Comparison of ENCODE assay signal across 10 cellular contexts in the genomic region with DNA sequence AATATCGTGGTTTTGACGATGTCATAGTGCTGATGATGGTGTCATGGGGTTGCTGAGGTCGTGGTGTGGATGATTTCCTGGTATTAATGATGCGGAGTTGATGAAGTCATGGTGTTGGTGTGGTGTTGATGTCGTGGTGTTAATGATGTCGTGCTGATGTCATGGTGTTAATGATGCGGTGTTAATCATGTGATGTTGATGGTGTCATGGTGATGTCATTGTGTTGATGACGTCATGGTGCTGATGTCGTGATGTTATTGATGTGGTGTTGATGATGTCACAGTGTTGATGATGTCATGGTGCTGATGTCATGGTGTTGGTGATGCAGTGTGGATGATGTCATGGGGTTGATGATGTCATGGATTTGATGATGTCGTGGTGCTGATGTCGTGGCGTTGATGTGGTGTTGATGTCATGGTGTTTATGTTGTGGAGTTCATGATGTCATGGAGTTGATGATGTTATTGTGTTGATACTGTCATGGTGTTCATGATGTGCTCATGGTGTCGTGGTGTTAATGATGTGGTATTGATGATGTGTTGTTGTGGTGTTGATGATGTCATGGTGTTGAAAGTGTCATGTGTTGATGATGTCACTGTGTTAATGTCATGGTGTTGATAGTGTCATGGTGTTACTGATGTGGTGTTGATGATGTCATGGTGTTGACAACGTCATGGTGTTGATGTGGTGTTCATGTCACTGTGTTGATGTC. TPM values are rescaled to one million over a fixed set of nuclear protein-coding genes. Genes with fewer than 3 reads are reported as not detected.
DNase-seq lines count a peak whose midpoint lies in the region; ATAC-seq and FAIRE-seq lines count a peak whose summit lies in the region.
"Had no signal": no experiment of that assay in that cellular context is flagged by ENCODE, and none has a peak within 500 bp of the region (broad histone marks: within the 10 kb centered on the region; RNA-seq: fewer than 3 reads in every experiment).

No MANE protein-coding gene starts in this region.

- no peak for ATAC-seq in HG03095 (IDR thresholded peaks at IDR 0.05; ENCODE audit: unreplicated experiment)
- ATAC-seq in HG02623 (IDR thresholded peaks at IDR 0.05; ENCODE audit: unreplicated experiment), result no peak
- ATAC-seq: right cardiac atrium had no signal

- peak; percentile 50 for DNase-seq in stimulated activated CD4-positive, alpha-beta T cell treated with anti-CD3 and anti-CD28 coated beads, Interleukin-1b, Interleukin-23, amount 100 ng/mL, for 48 hours
- DNase-seq in stimulated activated CD4-positive, alpha-beta T cell treated with anti-CD3 and anti-CD28 coated beads, Interleukin-4, amount 100 ng/mL, for 4 hours, result no peak
- DNase-seq in RPMI8226 (peak; percentile 19), dedifferentiated amniotic fluid mesenchymal stem cell (ENCODE audit: extremely low spot score) (peak; percentile 25), urothelium cell line (ENCODE audit: low spot score) (peak; percentile 50), G401 (ENCODE audit: low spot score) (no peak)
- DNase-seq: activated B cell treated with CpG ODN at 0.5 μM for 24 hours, right cardiac atrium had no signal

- in situ Hi-C loops in G401 (cut with HindIII; ENCODE audit: low sequenced_read_pairs), result no loop called here

- no peak for FAIRE-seq in urothelium cell line (lab: Jason Lieb, UNC)

RNA-seq across cellular contexts. Expression of a gene that starts 48.5 kb away (rescaled TPM):
- total RNA-seq in G401 (2014; rRNA removed; shearing (Covaris generic)), result 65.0 and 75.3 TPM in 2 replicates
- total RNA-seq: activated B cell treated with CpG ODN at 0.5 μM for 24 hours had no signal

Comparison
In these comparisons a context has a peak if more than half of its experiments do, and no peak if none do; other contexts are left out.
1. DNase-seq: peak in stimulated activated CD4-positive, alpha-beta T cell treated with anti-CD3 and anti-CD28 coated beads, Interleukin-1b, Interleukin-23, amount 100 ng/mL, for 48 hours (single experiment), RPMI8226 (single experiment), dedifferentiated amniotic fluid mesenchymal stem cell (single experiment) and urothelium cell line (single experiment); none in stimulated activated CD4-positive, alpha-beta T cell treated with anti-CD3 and anti-CD28 coated beads, Interleukin-4, amount 100 ng/mL, for 4 hours (0 of 2) and G401 (single experiment).